1 cellular context compared by ENCODE assay signal in the genomic region with DNA sequence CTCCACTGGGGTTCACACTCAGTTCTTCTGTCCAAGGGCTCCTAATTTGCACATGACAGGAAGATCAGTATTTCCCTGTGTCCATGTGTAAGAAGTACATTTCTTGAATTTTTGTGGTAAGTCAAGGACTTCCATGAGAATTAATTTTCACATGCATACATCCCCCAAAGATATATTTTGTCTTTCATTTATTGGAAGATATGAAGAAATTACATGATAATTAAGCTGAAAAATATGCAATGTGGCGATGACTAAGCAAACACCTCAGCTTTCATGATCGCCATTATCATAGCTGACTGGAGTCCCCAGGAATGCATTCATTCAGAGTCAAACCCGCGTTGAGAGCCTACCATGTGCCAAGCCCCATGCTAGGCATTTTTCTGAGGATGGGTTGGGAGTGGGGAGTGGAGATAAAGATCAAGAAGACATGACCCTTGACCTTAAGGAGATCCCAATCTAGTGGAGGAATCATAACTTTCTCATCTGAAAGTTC.
TF ChIP-seq lines count a peak whose summit lies in the region.

No MANE protein-coding gene starts in this region.

TF ChIP-seq in K562, 482 proteins besides CTCF, POLR2A, EP300 and RAD21 (continued from another document):
- no peak for TF ChIP-seq TCFL5 (CRISPR knock-in tag; conservative IDR thresholded peaks at IDR 0.05)
- TF ChIP-seq NFE2 (IDR thresholded peaks at IDR 0.05; ENCODE audit: low read depth) = peak; percentile 36; the same call in 1 of the 2 replicates
- no peak for TF ChIP-seq SP2 (IDR thresholded peaks at IDR 0.05; ENCODE audit: extremely low read depth, low read depth, low read length, poor library complexity, severe bottlenecking)
- TF ChIP-seq JUNB (CRISPR knock-in tag; conservative IDR thresholded peaks at IDR 0.05) = no peak
- peak; percentile 60 for TF ChIP-seq NR2C1 (IDR thresholded peaks at IDR 0.05)
- TF ChIP-seq NR2C1 (tag; IDR thresholded peaks at IDR 0.05) = peak; percentile 67
- TF ChIP-seq, protein P1, sequence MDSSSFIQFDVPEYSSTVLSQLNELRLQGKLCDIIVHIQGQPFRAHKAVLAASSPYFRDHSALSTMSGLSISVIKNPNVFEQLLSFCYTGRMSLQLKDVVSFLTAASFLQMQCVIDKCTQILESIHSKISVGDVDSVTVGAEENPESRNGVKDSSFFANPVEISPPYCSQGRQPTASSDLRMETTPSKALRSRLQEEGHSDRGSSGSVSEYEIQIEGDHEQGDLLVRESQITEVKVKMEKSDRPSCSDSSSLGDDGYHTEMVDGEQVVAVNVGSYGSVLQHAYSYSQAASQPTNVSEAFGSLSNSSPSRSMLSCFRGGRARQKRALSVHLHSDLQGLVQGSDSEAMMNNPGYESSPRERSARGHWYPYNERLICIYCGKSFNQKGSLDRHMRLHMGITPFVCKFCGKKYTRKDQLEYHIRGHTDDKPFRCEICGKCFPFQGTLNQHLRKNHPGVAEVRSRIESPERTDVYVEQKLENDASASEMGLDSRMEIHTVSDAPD (CRISPR knock-in tag; IDR thresholded peaks at IDR 0.05) = no peak
- peak; percentile 58; the same call in 1 of the 2 replicates for TF ChIP-seq GATA2 (CRISPR knock-in tag; IDR thresholded peaks at IDR 0.05)
- TF ChIP-seq, protein P2, sequence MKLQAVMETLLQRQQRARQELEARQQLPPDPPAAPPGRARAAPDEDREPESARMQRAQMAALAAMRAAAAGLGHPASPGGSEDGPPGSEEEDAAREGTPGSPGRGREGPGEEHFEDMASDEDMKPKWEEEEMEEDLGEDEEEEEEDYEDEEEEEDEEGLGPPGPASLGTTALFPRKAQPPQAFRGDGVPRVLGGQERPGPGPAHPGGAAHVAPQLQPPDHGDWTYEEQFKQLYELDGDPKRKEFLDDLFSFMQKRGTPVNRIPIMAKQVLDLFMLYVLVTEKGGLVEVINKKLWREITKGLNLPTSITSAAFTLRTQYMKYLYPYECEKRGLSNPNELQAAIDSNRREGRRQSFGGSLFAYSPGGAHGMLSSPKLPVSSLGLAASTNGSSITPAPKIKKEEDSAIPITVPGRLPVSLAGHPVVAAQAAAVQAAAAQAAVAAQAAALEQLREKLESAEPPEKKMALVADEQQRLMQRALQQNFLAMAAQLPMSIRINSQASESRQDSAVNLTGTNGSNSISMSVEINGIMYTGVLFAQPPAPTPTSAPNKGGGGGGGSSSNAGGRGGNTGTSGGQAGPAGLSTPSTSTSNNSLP (IDR thresholded peaks at IDR 0.05; ENCODE audit: borderline replicate concordance, low read depth, low read length) = no peak
- TF ChIP-seq, protein P3, sequence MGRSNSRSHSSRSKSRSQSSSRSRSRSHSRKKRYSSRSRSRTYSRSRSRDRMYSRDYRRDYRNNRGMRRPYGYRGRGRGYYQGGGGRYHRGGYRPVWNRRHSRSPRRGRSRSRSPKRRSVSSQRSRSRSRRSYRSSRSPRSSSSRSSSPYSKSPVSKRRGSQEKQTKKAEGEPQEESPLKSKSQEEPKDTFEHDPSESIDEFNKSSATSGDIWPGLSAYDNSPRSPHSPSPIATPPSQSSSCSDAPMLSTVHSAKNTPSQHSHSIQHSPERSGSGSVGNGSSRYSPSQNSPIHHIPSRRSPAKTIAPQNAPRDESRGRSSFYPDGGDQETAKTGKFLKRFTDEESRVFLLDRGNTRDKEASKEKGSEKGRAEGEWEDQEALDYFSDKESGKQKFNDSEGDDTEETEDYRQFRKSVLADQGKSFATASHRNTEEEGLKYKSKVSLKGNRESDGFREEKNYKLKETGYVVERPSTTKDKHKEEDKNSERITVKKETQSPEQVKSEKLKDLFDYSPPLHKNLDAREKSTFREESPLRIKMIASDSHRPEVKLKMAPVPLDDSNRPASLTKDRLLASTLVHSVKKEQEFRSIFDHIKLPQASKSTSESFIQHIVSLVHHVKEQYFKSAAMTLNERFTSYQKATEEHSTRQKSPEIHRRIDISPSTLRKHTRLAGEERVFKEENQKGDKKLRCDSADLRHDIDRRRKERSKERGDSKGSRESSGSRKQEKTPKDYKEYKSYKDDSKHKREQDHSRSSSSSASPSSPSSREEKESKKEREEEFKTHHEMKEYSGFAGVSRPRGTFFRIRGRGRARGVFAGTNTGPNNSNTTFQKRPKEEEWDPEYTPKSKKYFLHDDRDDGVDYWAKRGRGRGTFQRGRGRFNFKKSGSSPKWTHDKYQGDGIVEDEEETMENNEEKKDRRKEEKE (IDR thresholded peaks at IDR 0.05; ENCODE audit: borderline replicate concordance in 1 of 2, control insufficient read depth in 1 of 2, low read depth in 2 of 2, low read length in 1 of 2) = no peak
- TF ChIP-seq MAFG (tag; conservative IDR thresholded peaks at IDR 0.05) = peak; percentile 71
- TF ChIP-seq ZNF384 (IDR thresholded peaks at IDR 0.05; ENCODE audit: low read depth, low read length) = no peak
- no peak for TF ChIP-seq XRCC5 (IDR thresholded peaks at IDR 0.05; ENCODE audit: low read depth, low read length)
- TF ChIP-seq, protein P4, sequence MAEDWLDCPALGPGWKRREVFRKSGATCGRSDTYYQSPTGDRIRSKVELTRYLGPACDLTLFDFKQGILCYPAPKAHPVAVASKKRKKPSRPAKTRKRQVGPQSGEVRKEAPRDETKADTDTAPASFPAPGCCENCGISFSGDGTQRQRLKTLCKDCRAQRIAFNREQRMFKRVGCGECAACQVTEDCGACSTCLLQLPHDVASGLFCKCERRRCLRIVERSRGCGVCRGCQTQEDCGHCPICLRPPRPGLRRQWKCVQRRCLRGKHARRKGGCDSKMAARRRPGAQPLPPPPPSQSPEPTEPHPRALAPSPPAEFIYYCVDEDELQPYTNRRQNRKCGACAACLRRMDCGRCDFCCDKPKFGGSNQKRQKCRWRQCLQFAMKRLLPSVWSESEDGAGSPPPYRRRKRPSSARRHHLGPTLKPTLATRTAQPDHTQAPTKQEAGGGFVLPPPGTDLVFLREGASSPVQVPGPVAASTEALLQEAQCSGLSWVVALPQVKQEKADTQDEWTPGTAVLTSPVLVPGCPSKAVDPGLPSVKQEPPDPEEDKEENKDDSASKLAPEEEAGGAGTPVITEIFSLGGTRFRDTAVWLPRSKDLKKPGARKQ (CRISPR knock-in tag; IDR thresholded peaks at IDR 0.05) = no peak
- TF ChIP-seq PHB (CRISPR knock-in tag; IDR thresholded peaks at IDR 0.05) = no peak
- no peak for TF ChIP-seq NR2C2 (CRISPR knock-in tag; IDR thresholded peaks at IDR 0.05)
- peak; percentile 51; the same call in 1 of the 2 replicates for TF ChIP-seq NR2C2 (tag; IDR thresholded peaks at IDR 0.05)
